ENCODE assay signal across 9 cellular contexts in the genomic region with DNA sequence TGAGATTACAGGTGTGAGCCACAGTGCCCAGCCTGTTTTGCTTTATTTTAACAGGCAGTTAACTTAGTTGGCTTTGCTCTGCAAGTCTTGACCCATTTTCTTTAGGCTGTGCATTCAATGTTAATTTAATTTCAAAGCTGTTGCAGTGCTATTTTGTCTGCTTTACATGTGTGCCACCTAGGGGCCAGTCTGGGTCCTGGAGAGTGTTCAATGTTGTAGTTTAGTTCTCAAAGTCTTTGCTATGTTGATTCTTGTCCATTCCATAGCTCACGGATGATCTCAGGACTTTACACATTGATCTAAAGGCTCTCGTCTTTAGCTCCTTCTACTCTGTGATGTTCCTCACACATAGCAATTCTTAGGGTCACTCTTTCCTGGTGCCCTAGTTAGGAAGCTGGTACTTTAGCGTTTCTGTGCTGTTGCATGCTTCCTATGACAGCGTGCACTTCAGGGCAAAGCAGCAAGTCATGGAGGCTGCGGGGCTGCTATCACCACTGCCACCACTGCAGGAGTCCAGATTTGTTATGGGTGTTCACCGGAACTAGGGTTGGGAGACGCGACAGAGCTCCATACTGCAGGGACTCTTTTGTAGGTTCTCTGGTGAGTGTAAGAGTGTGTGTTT. TPM values are rescaled to one million over a fixed set of nuclear protein-coding genes. Genes with fewer than 3 reads are reported as not detected.
DNase-seq lines count a peak whose midpoint lies in the region; ATAC-seq and TF ChIP-seq lines count a peak whose summit lies in the region.
"Had no signal": no experiment of that assay in that cellular context is flagged by ENCODE, and none has a peak within 500 bp of the region (broad histone marks: within the 10 kb centered on the region; RNA-seq: fewer than 3 reads in every experiment).

No MANE protein-coding gene starts in this region.

- H3K36me3 ChIP-seq in NT2/D1 (ENCODE audit: insufficient read depth, insufficient read length, low read length) (no peaks in the 10 kb centered on the region), liver (ENCODE audit: control insufficient read depth in 4 of 4, insufficient read depth in 3 of 4, low read depth in 1 of 4, low read length in 3 of 4) (no peaks in the 10 kb centered on the region)

- H3K4me1 ChIP-seq in NT2/D1 (ENCODE audit: insufficient read depth, insufficient read length) (no peaks in the 10 kb centered on the region), liver (ENCODE audit: control insufficient read depth in 4 of 4, insufficient read depth in 4 of 4, low read length in 3 of 4) (peaks cover 0 to 6% (median 1%) of the 10 kb centered on the region in 4 donors)

- H3K9ac ChIP-seq in NT2/D1 (ENCODE audit: insufficient read length, low read depth): no peak overlapping the region
- H3K9ac ChIP-seq in liver (ENCODE audit: low read depth in 1 of 2, low read length in 2 of 2): peak overlapping the region in 1 of 2 donors; percentile 10

- WGBS in liver: 66% methylated on average over 8 of the region's 8 CpGs

- H3K9me3 ChIP-seq in NT2/D1 (ENCODE audit: insufficient read depth, low read length): no peaks in the 10 kb centered on the region
- no peaks in the 10 kb centered on the region for H3K9me3 ChIP-seq in liver (ENCODE audit: control insufficient read depth in 4 of 4, low read length in 3 of 4)

- TF ChIP-seq CTCF in liver (IDR thresholded peaks at IDR 0.05; ENCODE audit: low read depth, low read length, missing input control): peak; percentile 81

- DNase-seq in NCI-H2196 (lab: John Stamatoyannopoulos, UW; ENCODE audit: unreplicated experiment) (peak; percentile 18), NCI-H2196 treated with DMSO at 0.1 percent for 48 hours (lab: John Stamatoyannopoulos, UW; ENCODE audit: unreplicated experiment) (no peak), NT2/D1 (ENCODE audit: low read depth, low spot score) (peak; percentile 39), amniotic stem cell (lab: John Stamatoyannopoulos, UW) (peak; percentile 49), middle frontal gyrus (ENCODE audit: extremely low spot score, low spot score) (no peak)

- ATAC-seq in GM21723 (IDR thresholded peaks at IDR 0.05; ENCODE audit: unreplicated experiment): peak; percentile 68
- ATAC-seq in HG03565 (IDR thresholded peaks at IDR 0.05; ENCODE audit: unreplicated experiment): no peak

- H3K27ac ChIP-seq in liver (ENCODE audit: low read depth in 1 of 2, low read length in 2 of 2): no peak overlapping the region

- peak; percentile 97 to 98 for TF ChIP-seq RAD21 in liver (IDR thresholded peaks at IDR 0.05)

- H3K27me3 ChIP-seq in NT2/D1 (ENCODE audit: insufficient read depth, insufficient read length): no peaks in the 10 kb centered on the region
- no peaks in the 10 kb centered on the region for H3K27me3 ChIP-seq in liver (ENCODE audit: control insufficient read depth in 4 of 4, insufficient read depth in 4 of 4, low read length in 3 of 4)

- H3K4me3 ChIP-seq in NT2/D1 (ENCODE audit: insufficient read length, low read depth) (no peak overlapping the region), liver (ENCODE audit: low read depth in 1 of 3, low read length in 3 of 3) (no peak overlapping the region)

TF ChIP-seq in liver, 16 proteins besides CTCF, POLR2A, EP300 and RAD21:
- TF ChIP-seq RXRA (IDR thresholded peaks at IDR 0.05) (peak in 1 of 2 donors; percentile 11), ATF3 (IDR thresholded peaks at IDR 0.05) (no peak), HNF4A (conservative IDR thresholded peaks at IDR 0.05) (peak; percentile 8 to 22)

RNA-seq across cellular contexts. Expression of gene ABCA13, which starts 16.4 kb away (rescaled TPM):
- 1 to 10 TPM; 1.0 TPM for total RNA-seq in liver
- under 1 TPM; 0.22 to 0.32 TPM for polyA plus RNA-seq in liver
- total RNA-seq: activated naive CD4-positive, alpha-beta T cell treated with anti-CD3 and anti-CD28 coated beads, Interleukin-2, amount 50 U/mL, for 72 hours had no signal

Comparison
In these comparisons a context has a peak if more than half of its experiments do, and no peak if none do; other contexts are left out.
1. DNase-seq: peak in NCI-H2196 (single experiment), NT2/D1 (single experiment) and amniotic stem cell (single experiment); none in NCI-H2196 treated with DMSO at 0.1 percent for 48 hours (single experiment) and middle frontal gyrus (single experiment).